1 cellular context compared by ENCODE assay signal in genomic region chr10:125151824-125152634, GRCh38.
TF ChIP-seq lines count a peak whose summit lies in the region.

No MANE protein-coding gene starts in this region.

TF ChIP-seq in H1, 55 proteins besides CTCF, POLR2A, EP300 and RAD21 (continued from another document):
- 0 out of 2 replicates have a peak, but pooled peaks have one; percentile 9 for TF ChIP-seq TEAD4 (IDR thresholded peaks at IDR 0.05; ENCODE audit: low read depth, low read length)
- TF ChIP-seq KDM1A (IDR thresholded peaks at IDR 0.05; ENCODE audit: borderline replicate concordance, low read length), result 0 out of 2 replicates have a peak, but pooled peaks have one; percentile 6
- TF ChIP-seq ASH2L (IDR thresholded peaks at IDR 0.05; ENCODE audit: low read length), result peak; percentile 63
- no peak for TF ChIP-seq ATF3 (IDR thresholded peaks at IDR 0.05; ENCODE audit: insufficient read depth, low read depth, low read length)
- peak; percentile 76; the same call in 1 of the 2 replicates for TF ChIP-seq E2F6 (IDR thresholded peaks at IDR 0.05)
- TF ChIP-seq CBX8 (IDR thresholded peaks at IDR 0.05; ENCODE audit: borderline replicate concordance, low read depth, low read length), result no peak
- 0 out of 2 replicates have a peak, but pooled peaks have one; percentile 41 for TF ChIP-seq CHD2 (IDR thresholded peaks at IDR 0.05; ENCODE audit: low read length)
- TF ChIP-seq SIN3A (conservative IDR thresholded peaks at IDR 0.05 in 1 of 2, IDR thresholded peaks at IDR 0.05 in 1 of 2; ENCODE audit: low read depth in 1 of 2, low read length in 2 of 2), result 0 out of 4 replicates have a peak, but pooled peaks of 1 of the 2 experiments have one; percentile 31
- TF ChIP-seq JUND (IDR thresholded peaks at IDR 0.05; ENCODE audit: low read length), result 0 out of 2 replicates have a peak, but pooled peaks have one; percentile 18
- no peak for TF ChIP-seq EZH2 (IDR thresholded peaks at IDR 0.05; ENCODE audit: low read depth, low read length, severe bottlenecking)
- 0 out of 2 replicates have a peak, but pooled peaks have one; percentile 2 for TF ChIP-seq RBBP5 (IDR thresholded peaks at IDR 0.05; ENCODE audit: borderline replicate concordance, low read depth, low read length)
- TF ChIP-seq POLR2AphosphoS5 (IDR thresholded peaks at IDR 0.05; ENCODE audit: low read depth, low read length), result 0 out of 2 replicates have a peak, but pooled peaks have one; percentile 3
- TF ChIP-seq MAFK (IDR thresholded peaks at IDR 0.05; ENCODE audit: low read depth, low read length), result no peak
- TF ChIP-seq HDAC2 (IDR thresholded peaks at IDR 0.05; ENCODE audit: borderline replicate concordance in 1 of 2, low read depth in 2 of 2, low read length in 2 of 2), result 0 out of 4 replicates have a peak, but pooled peaks of 1 of the 2 experiments have one; percentile 10
- 0 out of 2 replicates have a peak, but pooled peaks have one; percentile 2 for TF ChIP-seq POU5F1 (IDR thresholded peaks at IDR 0.05; ENCODE audit: low read depth, low read length)
- TF ChIP-seq GABPA (IDR thresholded peaks at IDR 0.05; ENCODE audit: borderline replicate concordance, insufficient read depth, low read length), result no peak
- no peak for TF ChIP-seq CHD7 (IDR thresholded peaks at IDR 0.05; ENCODE audit: insufficient replicate concordance, low read length)
- 0 out of 2 replicates have a peak, but pooled peaks have one; percentile 14 for TF ChIP-seq SP1 (IDR thresholded peaks at IDR 0.05; ENCODE audit: low read depth, low read length)
- no peak for TF ChIP-seq SUZ12 (IDR thresholded peaks at IDR 0.05; ENCODE audit: low read length)
- TF ChIP-seq BCL11A (IDR thresholded peaks at IDR 0.05; ENCODE audit: low read depth in 2 of 2, low read length in 2 of 2), result no peak
- TF ChIP-seq MAX (IDR thresholded peaks at IDR 0.05), result peak; percentile 68
- 0 out of 2 replicates have a peak, but pooled peaks have one; percentile 13 for TF ChIP-seq USF2 (IDR thresholded peaks at IDR 0.05; ENCODE audit: low read length)
- peak; percentile 63 for TF ChIP-seq NANOG (IDR thresholded peaks at IDR 0.05; ENCODE audit: insufficient read depth, low read depth, low read length, poor library complexity, severe bottlenecking)
- peak; percentile 72; the same call in 1 of the 2 replicates for TF ChIP-seq EGR1 (IDR thresholded peaks at IDR 0.05; ENCODE audit: borderline replicate concordance, low read depth, low read length)
- no peak for TF ChIP-seq SP4 (IDR thresholded peaks at IDR 0.05; ENCODE audit: low read length)
